ENCODE assay signal across 8 cellular contexts in genomic region chr13:95301135-95301946, GRCh38. TPM values are rescaled to one million over a fixed set of nuclear protein-coding genes. Genes with fewer than 3 reads are reported as not detected.
DNase-seq lines count a peak whose midpoint lies in the region; ATAC-seq and TF ChIP-seq lines count a peak whose summit lies in the region.

TSS of gene ABCC4 (minus strand) at chr13:95301451. CDS start at chr13:95301314, 137 bp downstream.

- H3K36me3 Mint-ChIP-seq in activated T-helper 1 cell treated with anti-CD3 and anti-CD28 coated beads, Interleukin-12 subunit alpha, Interleukin-12 subunit beta, Interleukin-2, Interleukin-4 antibody, amounts not matched to agents 30 ng/mL and 10 ng/mL and 1 ng/mL, durations not matched to agents 14 hours and 24 hours and 36 hours (ENCODE audit: low read depth): peaks cover 5% of the 10 kb centered on the region
- H3K36me3 Mint-ChIP-seq in natural killer cell treated with Interleukin-12 subunit alpha and Interleukin-12 subunit beta and Interleukin-15 and Interleukin-18, amount 100 ng/mL, for 72 hours: no peaks in the 10 kb centered on the region

- H3K27ac ChIP-seq in Peyer's patch: peak within 1 kb of the TSS; percentile 69 to 87 (median 80)
- H3K27ac ChIP-seq in stomach smooth muscle (ENCODE audit: low read length): peak within 1 kb of the TSS; percentile 66

- no peaks in the 10 kb centered on the region for H3K9me3 Mint-ChIP-seq in activated T-helper 1 cell treated with anti-CD3 and anti-CD28 coated beads, Interleukin-12 subunit alpha, Interleukin-12 subunit beta, Interleukin-2, Interleukin-4 antibody, amounts not matched to agents 30 ng/mL and 10 ng/mL and 1 ng/mL, durations not matched to agents 14 hours and 24 hours and 36 hours
- H3K9me3 Mint-ChIP-seq in natural killer cell treated with Interleukin-12 subunit alpha and Interleukin-12 subunit beta and Interleukin-15 and Interleukin-18, amount 100 ng/mL, for 72 hours: no peaks in the 10 kb centered on the region

- H3K9me3 ChIP-seq in Peyer's patch: no peaks in the 10 kb centered on the region
- no peaks in the 10 kb centered on the region for H3K9me3 ChIP-seq in stomach smooth muscle (ENCODE audit: control insufficient read depth in 2 of 2, low read length in 2 of 2)

- H3K27me3 Mint-ChIP-seq in activated T-helper 1 cell treated with anti-CD3 and anti-CD28 coated beads, Interleukin-12 subunit alpha, Interleukin-12 subunit beta, Interleukin-2, Interleukin-4 antibody, amounts not matched to agents 30 ng/mL and 10 ng/mL and 1 ng/mL, durations not matched to agents 14 hours and 24 hours and 36 hours (ENCODE audit: insufficient read depth): peaks cover 15% of the 10 kb centered on the region
- H3K27me3 Mint-ChIP-seq in natural killer cell treated with Interleukin-12 subunit alpha and Interleukin-12 subunit beta and Interleukin-15 and Interleukin-18, amount 100 ng/mL, for 72 hours: peaks cover 0 to 4% of the 10 kb centered on the region in 2 donors

- no peak for TF ChIP-seq POLR2A in Peyer's patch (IDR thresholded peaks at IDR 0.05)

- peak within 1 kb of the TSS; percentile 95 for H3K4me3 Mint-ChIP-seq in activated T-helper 1 cell treated with anti-CD3 and anti-CD28 coated beads, Interleukin-12 subunit alpha, Interleukin-12 subunit beta, Interleukin-2, Interleukin-4 antibody, amounts not matched to agents 30 ng/mL and 10 ng/mL and 1 ng/mL, durations not matched to agents 14 hours and 24 hours and 36 hours
- H3K4me3 Mint-ChIP-seq in natural killer cell treated with Interleukin-12 subunit alpha and Interleukin-12 subunit beta and Interleukin-15 and Interleukin-18, amount 100 ng/mL, for 72 hours: peak within 1 kb of the TSS; percentile 91

- peak within 1 kb of the TSS; percentile 29 to 75 for H3K9ac ChIP-seq in stomach smooth muscle (ENCODE audit: low read length in 2 of 2)

- H3K36me3 ChIP-seq in Peyer's patch (no peaks in the 10 kb centered on the region), stomach smooth muscle (ENCODE audit: control insufficient read depth in 2 of 2, insufficient read depth in 2 of 2, low read length in 2 of 2) (no peaks in the 10 kb centered on the region)

- H3K4me3 ChIP-seq in Peyer's patch (peak within 1 kb of the TSS; percentile 65 to 95 (median 72)), fibroblast of pulmonary artery (replicated peaks; ENCODE audit: low read depth, low read length) (peak within 1 kb of the TSS; percentile 74), stomach smooth muscle (ENCODE audit: low read length in 2 of 2) (peak within 1 kb of the TSS; percentile 84 to 90)

- ATAC-seq in GM21367 (IDR thresholded peaks at IDR 0.05; ENCODE audit: unreplicated experiment): peak; percentile 81
- peak; percentile 94 to 95 for ATAC-seq in natural killer cell treated with Interleukin-12 subunit alpha and Interleukin-12 subunit beta and Interleukin-15 and Interleukin-18, amount 100 ng/mL, for 72 hours

- TF ChIP-seq CTCF in Peyer's patch (IDR thresholded peaks at IDR 0.05) (peak in 1 of 6 experiments; percentile 14), fibroblast of pulmonary artery (IDR thresholded peaks at IDR 0.05; ENCODE audit: low read length, missing control alignments) (no peak)

- H3K27me3 ChIP-seq in Peyer's patch (no peaks in the 10 kb centered on the region), stomach smooth muscle (ENCODE audit: control insufficient read depth in 1 of 2, insufficient read depth in 2 of 2, low read length in 2 of 2) (no peaks in the 10 kb centered on the region)

- intact Hi-C loops in activated T-helper 1 cell treated with anti-CD3 and anti-CD28 coated beads, Interleukin-12 subunit alpha, Interleukin-12 subunit beta, Interleukin-2, Interleukin-4 antibody, amounts not matched to agents 30 ng/mL and 10 ng/mL and 1 ng/mL, durations not matched to agents 14 hours and 24 hours and 36 hours (cut with micrococcal nuclease): loop anchor here (1.0 to 10.0 kb wide), 5 partner anchors 79 to 637 kb away; partner anchors contain the start of gene DNAJC3

- DNase-seq in DMS 273 (lab: John Stamatoyannopoulos, UW; ENCODE audit: unreplicated experiment) (peak; percentile 87), HT-29 (ENCODE audit: low spot score) (peak; percentile 90), Peyer's patch (peak; percentile 46 to 81 (median 75)), fibroblast of pulmonary artery (ENCODE audit: low read depth) (peak; percentile 73)
- peak; percentile 51 for DNase-seq in activated T-helper 1 cell treated with anti-CD3 and anti-CD28 coated beads, Interleukin-12 subunit alpha, Interleukin-12 subunit beta, Interleukin-2, Interleukin-4 antibody, amounts not matched to agents 30 ng/mL and 10 ng/mL and 1 ng/mL, durations not matched to agents 14 hours and 24 hours and 36 hours (ENCODE audit: low spot score)
- DNase-seq in natural killer cell treated with Interleukin-12 subunit alpha and Interleukin-12 subunit beta and Interleukin-15 and Interleukin-18, amount 100 ng/mL, for 72 hours (ENCODE audit: low spot score): peak; percentile 71

- H3K4me1 ChIP-seq in Peyer's patch (peaks cover 0 to 40% (median 2%) of the 10 kb centered on the region in 4 donors), stomach smooth muscle (ENCODE audit: control insufficient read depth, insufficient read depth, low read length) (peaks cover 15% of the 10 kb centered on the region)

- peaks cover 33% of the 10 kb centered on the region for H3K4me1 Mint-ChIP-seq in activated T-helper 1 cell treated with anti-CD3 and anti-CD28 coated beads, Interleukin-12 subunit alpha, Interleukin-12 subunit beta, Interleukin-2, Interleukin-4 antibody, amounts not matched to agents 30 ng/mL and 10 ng/mL and 1 ng/mL, durations not matched to agents 14 hours and 24 hours and 36 hours (ENCODE audit: low read depth)
- peaks cover 18 to 20% of the 10 kb centered on the region in 2 donors for H3K4me1 Mint-ChIP-seq in natural killer cell treated with Interleukin-12 subunit alpha and Interleukin-12 subunit beta and Interleukin-15 and Interleukin-18, amount 100 ng/mL, for 72 hours (ENCODE audit: low read depth in 2 of 2)

- H3K27ac Mint-ChIP-seq in activated T-helper 1 cell treated with anti-CD3 and anti-CD28 coated beads, Interleukin-12 subunit alpha, Interleukin-12 subunit beta, Interleukin-2, Interleukin-4 antibody, amounts not matched to agents 30 ng/mL and 10 ng/mL and 1 ng/mL, durations not matched to agents 14 hours and 24 hours and 36 hours: peak within 1 kb of the TSS; percentile 82
- H3K27ac Mint-ChIP-seq in natural killer cell treated with Interleukin-12 subunit alpha and Interleukin-12 subunit beta and Interleukin-15 and Interleukin-18, amount 100 ng/mL, for 72 hours: peak within 1 kb of the TSS; percentile 40 to 53

RNA-seq across cellular contexts. Expression of gene ABCC4, which starts in this region (rescaled TPM):
- total RNA-seq in HT-29 (2014; rRNA removed; shearing (Covaris generic)): 24.0 and 28.1 TPM in 2 replicates
- 10 to 100 TPM in 3 of 4 donors, 1 to 10 TPM in 1; 7.2 to 81.7 (median 13.7) TPM for total RNA-seq in Peyer's patch
- total RNA-seq in activated T-helper 1 cell treated with anti-CD3 and anti-CD28 coated beads, Interleukin-12 subunit alpha, Interleukin-12 subunit beta, Interleukin-2, Interleukin-4 antibody, amounts not matched to agents 30 ng/mL and 10 ng/mL and 1 ng/mL, durations not matched to agents 14 hours and 24 hours and 36 hours: 16.4 and 20.2 TPM in 2 replicates
- total RNA-seq in natural killer cell treated with Interleukin-12 subunit alpha and Interleukin-12 subunit beta and Interleukin-15 and Interleukin-18, amount 100 ng/mL, for 72 hours: 10 to 100 TPM in 1 of 2 donors, 1 to 10 TPM in 1; 5.5 to 20.6 TPM

Comparison
In these comparisons a context has a peak if more than half of its experiments do, and no peak if none do; other contexts are left out.
1. Peak in every context shown above with its lines: DNase-seq, ATAC-seq, H3K4me3 ChIP-seq and H3K27ac ChIP-seq.